ENCODE assay signal across 15 cellular contexts in genomic region chr5:169657127-169657526, GRCh38. TPM values are rescaled to one million over a fixed set of nuclear protein-coding genes. Genes with fewer than 3 reads are reported as not detected.
A peak's percentile ranks its signal among the peaks of the same experiment; 100 is the strongest.
DNase-seq lines count a peak whose midpoint lies in the region; ATAC-seq, FAIRE-seq and TF ChIP-seq lines count a peak whose summit lies in the region.
"Had no signal": no experiment of that assay in that cellular context is flagged by ENCODE, and none has a peak within 500 bp of the region (broad histone marks: within the 10 kb centered on the region; RNA-seq: fewer than 3 reads in every experiment).

No MANE protein-coding gene starts in this region.

- no peaks in the 10 kb centered on the region for H3K9me3 ChIP-seq in pancreas
- H3K9me3 ChIP-seq: heart left ventricle, suprapubic skin had no signal

- no peaks in the 10 kb centered on the region for H3K4me1 ChIP-seq in pancreas

- intact Hi-C loops in Right ventricle myocardium superior (cut with DNase I): no loop called here
- intact Hi-C loops in pancreas (cut with DNase I): no loop called here

- ATAC-seq in HG03442 (IDR thresholded peaks at IDR 0.05; ENCODE audit: unreplicated experiment) (peak; percentile 30), Right ventricle myocardium superior (ENCODE audit: poor library complexity) (no peak), pancreas (no peak)
- ATAC-seq: HCT116, WTC11 had no signal

- TF ChIP-seq CTCF in GM13977 (IDR thresholded peaks at IDR 0.05; ENCODE audit: extremely low read depth, insufficient read depth, missing control alignments): no peak
- no peak for TF ChIP-seq CTCF in pancreas (IDR thresholded peaks at IDR 0.05)

- no peaks in the 10 kb centered on the region for H3K36me3 ChIP-seq in pancreas
- H3K36me3 ChIP-seq: suprapubic skin had no signal

- 87 to 92% methylated on average over 1 of the region's 1 CpG for WGBS in pancreas, 2 donors

- H3K4me3 ChIP-seq in pancreas: no peak overlapping the region
- H3K4me3 ChIP-seq: heart left ventricle, suprapubic skin had no signal

- H3K27ac ChIP-seq in pancreas: no peak overlapping the region
- H3K27ac ChIP-seq: heart left ventricle, suprapubic skin had no signal

- DNase-seq in GM13977 (ENCODE audit: low spot score) (peak; percentile 22), GM19239 (ENCODE audit: insufficient read length, low spot score) (no peak), islet precursor cell (peak; percentile 7), Right ventricle myocardium superior (no peak), GOT3 (lab: John Stamatoyannopoulos, UW) (no peak), pancreas (no peak)
- DNase-seq: erythroblast, MM.1S, NCI-H2171 had no signal

- H3K27me3 ChIP-seq in pancreas: no peaks in the 10 kb centered on the region
- H3K27me3 ChIP-seq: heart left ventricle, suprapubic skin had no signal

- in situ Hi-C loops in GM13977 (cut with MboI; ENCODE audit: low pct_unique_long_range_greater_than_20kb, low sequenced_read_pairs, unreplicated experiment): no loop called here

- FAIRE-seq in GM19239 (lab: Jason Lieb, UNC): peak; percentile 64
- FAIRE-seq in pancreas (lab: Jason Lieb, UNC): no peak
- FAIRE-seq: HTR-8/SVneo had no signal

RNA-seq across cellular contexts. Expression of gene DOCK2, which starts 20.1 kb away (rescaled TPM):
- total RNA-seq in Right ventricle myocardium superior (6.3 TPM), pancreas (10 to 100 TPM in 1 of 6 donors, 1 to 10 TPM in 5; 1.5 to 15.6 (median 3.4) TPM)
- 1 to 10 TPM in 1 of 2 donors, under 1 TPM in 1; 0.73 to 1.1 TPM for polyA plus RNA-seq in pancreas

Comparison
In these comparisons a context has a peak if more than half of its experiments do, and no peak if none do; other contexts are left out.
1. DNase-seq: peak in GM13977 (single experiment) and islet precursor cell (single experiment); none in GM19239 (single experiment), Right ventricle myocardium superior (single experiment), GOT3 (single experiment) and pancreas (0 of 6).